ENCODE assay signal across 14 cellular contexts in the genomic region with DNA sequence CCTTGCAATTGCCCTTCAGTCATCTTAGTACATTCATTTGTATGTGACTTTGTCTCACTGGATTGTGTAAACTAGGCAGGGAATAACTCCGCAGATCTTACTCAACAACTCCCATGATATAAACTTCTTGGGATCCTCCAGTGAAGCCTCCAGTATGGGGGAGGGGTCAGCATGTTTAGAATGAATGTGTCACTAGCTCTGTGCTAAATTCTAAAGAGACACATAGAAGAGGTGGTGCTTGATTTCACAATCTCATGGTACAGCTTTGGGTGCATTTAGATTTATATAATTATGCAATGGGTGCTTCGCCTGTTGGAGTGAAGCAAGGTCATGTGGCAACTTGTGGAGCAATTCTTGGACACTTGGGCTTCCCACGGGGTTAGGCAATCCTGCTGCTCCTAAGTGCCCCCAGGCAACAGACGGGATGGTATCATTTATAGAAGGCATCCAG. TPM values are rescaled to one million over a fixed set of nuclear protein-coding genes. Genes with fewer than 3 reads are reported as not detected.
DNase-seq lines count a peak whose midpoint lies in the region; ATAC-seq and TF ChIP-seq lines count a peak whose summit lies in the region.
"Had no signal": no experiment of that assay in that cellular context is flagged by ENCODE, and none has a peak within 500 bp of the region (broad histone marks: within the 10 kb centered on the region; RNA-seq: fewer than 3 reads in every experiment).

No MANE protein-coding gene starts in this region.

- no peaks in the 10 kb centered on the region for H3K27me3 ChIP-seq in esophagus squamous epithelium
- H3K27me3 ChIP-seq: SJSA1, tibial artery had no signal

- TF ChIP-seq CTCF in AG09309 (IDR thresholded peaks at IDR 0.05; ENCODE audit: control insufficient read depth, insufficient read depth, low read depth, low read length, missing control alignments) (no peak), esophagus squamous epithelium (IDR thresholded peaks at IDR 0.05) (no peak), omental fat pad (IDR thresholded peaks at IDR 0.05) (no peak)

- ATAC-seq in omental fat pad (ENCODE audit: low FRiP score) (peak; percentile 22), GM21723 (IDR thresholded peaks at IDR 0.05; ENCODE audit: unreplicated experiment) (no peak)

- peak overlapping the region; percentile 17 to 80 (median 55) for H3K27ac ChIP-seq in esophagus squamous epithelium
- H3K27ac ChIP-seq: SJSA1, tibial artery had no signal

- no peaks in the 10 kb centered on the region for H3K36me3 ChIP-seq in esophagus squamous epithelium
- H3K36me3 ChIP-seq: SJSA1, tibial artery had no signal

- WGBS in esophagus squamous epithelium, 2 donors, result 6 to 30% methylated on average over 3 to 4 of the region's 4 CpGs

- intact Hi-C loops in esophagus squamous epithelium (cut with DNase I), result no loop called here

- no peaks in the 10 kb centered on the region for H3K9me3 ChIP-seq in esophagus squamous epithelium
- H3K9me3 ChIP-seq: SJSA1, tibial artery had no signal

- no peak for TF ChIP-seq POLR2A in esophagus squamous epithelium (IDR thresholded peaks at IDR 0.05)

- peaks cover 3 to 58% (median 53%) of the 10 kb centered on the region in 3 donors for H3K4me1 ChIP-seq in esophagus squamous epithelium
- H3K4me1 ChIP-seq: SJSA1 had no signal

- peak; percentile 67 for DNase-seq in AG09309 (ENCODE audit: low read depth)
- peak; percentile 32 for DNase-seq in NOMO-1 treated with dmso at 0.1 percent for 144 hours (lab: John Stamatoyannopoulos, UW; ENCODE audit: unreplicated experiment)
- no peak for DNase-seq in esophagus squamous epithelium (lab: John Stamatoyannopoulos, UW)
- DNase-seq in omental fat pad (ENCODE audit: low spot score), result no peak
- no peak for DNase-seq in stimulated activated CD4-positive, alpha-beta T cell treated with anti-CD3 and anti-CD28 coated beads, Interleukin-2, amount 100 ng/mL, for 48 hours
- no peak for DNase-seq in NCI-H345 (lab: John Stamatoyannopoulos, UW)
- DNase-seq in C1 segment of cervical spinal cord (lab: John Stamatoyannopoulos, UW), result no peak
- DNase-seq: activated T-cell treated with anti-CD3 and anti-CD28 coated beads, Interleukin-2, amount 50 U/mL, for 24 hours; GDM1; NCI-H446 treated with DMSO at 0.1 percent for 48 hours had no signal

- H3K4me3 ChIP-seq in AG09309 (ENCODE audit: control insufficient read depth, low read depth, low read length) (no peak overlapping the region), esophagus squamous epithelium (no peak overlapping the region)
- H3K4me3 ChIP-seq: SJSA1, tibial artery had no signal

RNA-seq across cellular contexts. Expression of gene SLC24A3, which starts 40.3 kb away (rescaled TPM):
- total RNA-seq in esophagus squamous epithelium (1 to 10 TPM; 3.0 to 8.2 (median 6.1) TPM), omental fat pad (10 to 100 TPM in 1 of 4 donors, 1 to 10 TPM in 3; 6.3 to 14.0 (median 9.2) TPM)
- total RNA-seq: endothelial cell of umbilical vein, SJSA1 had no signal

Comparison
In these comparisons a context has a peak if more than half of its experiments do, and no peak if none do; other contexts are left out.
1. DNase-seq: peak in AG09309 (single experiment) and NOMO-1 treated with dmso at 0.1 percent for 144 hours (single experiment); none in esophagus squamous epithelium (single experiment), omental fat pad (single experiment), stimulated activated CD4-positive, alpha-beta T cell treated with anti-CD3 and anti-CD28 coated beads, Interleukin-2, amount 100 ng/mL, for 48 hours (0 of 2), NCI-H345 (single experiment) and C1 segment of cervical spinal cord (0 of 14).